In genomic region chr7:106071999-106072714, GRCh38 we compare ENCODE assay signal across 1 cellular context.
A peak's percentile ranks its signal among the peaks of the same experiment; 100 is the strongest.
TF ChIP-seq lines count a peak whose summit lies in the region.

No MANE protein-coding gene starts in this region.

TF ChIP-seq in HepG2, 621 proteins besides CTCF, POLR2A, EP300 and RAD21 (continued from another document and continues in another):
- TF ChIP-seq ZXDC (CRISPR knock-in tag; IDR thresholded peaks at IDR 0.05) (no peak), SSRP1 (CRISPR knock-in tag; IDR thresholded peaks at IDR 0.05) (no peak), ZBTB25 (CRISPR knock-in tag; IDR thresholded peaks at IDR 0.05) (no peak), HDAC6 (IDR thresholded peaks at IDR 0.05; ENCODE audit: low read depth, low read length) (no peak), REL (CRISPR knock-in tag; conservative IDR thresholded peaks at IDR 0.05) (no peak), ZNF484 (CRISPR knock-in tag; IDR thresholded peaks at IDR 0.05; ENCODE audit: borderline replicate concordance, low read depth) (no peak), NCOA2 (CRISPR knock-in tag; IDR thresholded peaks at IDR 0.05) (peak; percentile 55), MLLT10 (CRISPR knock-in tag; IDR thresholded peaks at IDR 0.05) (no peak), TAF1 (CRISPR knock-in tag; IDR thresholded peaks at IDR 0.05) (no peak), ZNF20 (CRISPR knock-in tag; IDR thresholded peaks at IDR 0.05) (no peak), ZNF180 (CRISPR knock-in tag; IDR thresholded peaks at IDR 0.05; ENCODE audit: borderline replicate concordance, low read depth) (no peak), HOXA9 (CRISPR knock-in tag; IDR thresholded peaks at IDR 0.05; ENCODE audit: borderline replicate concordance) (0 out of 2 replicates have a peak, but pooled peaks have one; percentile 33), ZNF335 (CRISPR knock-in tag; IDR thresholded peaks at IDR 0.05) (no peak), THAP9 (CRISPR knock-in tag; IDR thresholded peaks at IDR 0.05; ENCODE audit: borderline replicate concordance) (no peak), ZNF772 (CRISPR knock-in tag; IDR thresholded peaks at IDR 0.05) (no peak), RFXAP (CRISPR knock-in tag; IDR thresholded peaks at IDR 0.05; ENCODE audit: borderline replicate concordance) (0 out of 2 replicates have a peak, but pooled peaks have one; percentile 36), RCOR2 (CRISPR knock-in tag; IDR thresholded peaks at IDR 0.05) (peak; percentile 74; the same call in 1 of the 2 replicates), GTF2F1 (IDR thresholded peaks at IDR 0.05; ENCODE audit: low read length) (no peak), E2F2 (CRISPR knock-in tag; IDR thresholded peaks at IDR 0.05; ENCODE audit: borderline replicate concordance) (no peak), USF2 (IDR thresholded peaks at IDR 0.05; ENCODE audit: low read depth, low read length) (no peak), USF2 (CRISPR knock-in tag; IDR thresholded peaks at IDR 0.05; ENCODE audit: borderline replicate concordance) (no peak), TERF1 (CRISPR knock-in tag; IDR thresholded peaks at IDR 0.05) (no peak), ETV5 (CRISPR knock-in tag; IDR thresholded peaks at IDR 0.05; ENCODE audit: borderline replicate concordance) (no peak), EEA1 (CRISPR knock-in tag; IDR thresholded peaks at IDR 0.05; ENCODE audit: borderline replicate concordance) (no peak), ZNF136 (CRISPR knock-in tag; IDR thresholded peaks at IDR 0.05; ENCODE audit: low read depth) (no peak), CEBPZ (IDR thresholded peaks at IDR 0.05; ENCODE audit: low read length) (no peak), NCOA1 (CRISPR knock-in tag; IDR thresholded peaks at IDR 0.05) (no peak), SAP130 (CRISPR knock-in tag; IDR thresholded peaks at IDR 0.05; ENCODE audit: low read depth) (peak; percentile 71), ZNF224 (CRISPR knock-in tag; IDR thresholded peaks at IDR 0.05) (no peak), IRF9 (CRISPR knock-in tag; IDR thresholded peaks at IDR 0.05; ENCODE audit: borderline replicate concordance) (no peak), NCOR1 (IDR thresholded peaks at IDR 0.05; ENCODE audit: borderline replicate concordance, low read length) (no peak), PAWR (CRISPR knock-in tag; IDR thresholded peaks at IDR 0.05; ENCODE audit: borderline replicate concordance) (no peak), ARHGAP35 (CRISPR knock-in tag; IDR thresholded peaks at IDR 0.05; ENCODE audit: borderline replicate concordance) (no peak), SRY (CRISPR knock-in tag; IDR thresholded peaks at IDR 0.05) (no peak), RBAK (CRISPR knock-in tag; IDR thresholded peaks at IDR 0.05) (no peak), ZFP41 (CRISPR knock-in tag; IDR thresholded peaks at IDR 0.05; ENCODE audit: borderline replicate concordance) (no peak), ZSCAN29 (CRISPR knock-in tag; conservative IDR thresholded peaks at IDR 0.05) (peak; percentile 61; the same call in 1 of the 2 replicates), ZNF280B (CRISPR knock-in tag; IDR thresholded peaks at IDR 0.05; ENCODE audit: borderline replicate concordance) (no peak), ZNF773 (CRISPR knock-in tag; IDR thresholded peaks at IDR 0.05; ENCODE audit: borderline replicate concordance) (no peak), ZNF550 (CRISPR knock-in tag; IDR thresholded peaks at IDR 0.05; ENCODE audit: borderline replicate concordance) (no peak), NFE2 (CRISPR knock-in tag; IDR thresholded peaks at IDR 0.05) (no peak), ZKSCAN8 (CRISPR knock-in tag; IDR thresholded peaks at IDR 0.05; ENCODE audit: borderline replicate concordance) (no peak), ATM (IDR thresholded peaks at IDR 0.05; ENCODE audit: borderline replicate concordance) (no peak), KDM5A (IDR thresholded peaks at IDR 0.05; ENCODE audit: borderline replicate concordance, low read length) (no peak), ZNF780A (CRISPR knock-in tag; IDR thresholded peaks at IDR 0.05) (no peak), ZNF101 (CRISPR knock-in tag; IDR thresholded peaks at IDR 0.05; ENCODE audit: borderline replicate concordance, low read depth) (no peak)
